ENCODE assay signal across 16 cellular contexts in the genomic region with DNA sequence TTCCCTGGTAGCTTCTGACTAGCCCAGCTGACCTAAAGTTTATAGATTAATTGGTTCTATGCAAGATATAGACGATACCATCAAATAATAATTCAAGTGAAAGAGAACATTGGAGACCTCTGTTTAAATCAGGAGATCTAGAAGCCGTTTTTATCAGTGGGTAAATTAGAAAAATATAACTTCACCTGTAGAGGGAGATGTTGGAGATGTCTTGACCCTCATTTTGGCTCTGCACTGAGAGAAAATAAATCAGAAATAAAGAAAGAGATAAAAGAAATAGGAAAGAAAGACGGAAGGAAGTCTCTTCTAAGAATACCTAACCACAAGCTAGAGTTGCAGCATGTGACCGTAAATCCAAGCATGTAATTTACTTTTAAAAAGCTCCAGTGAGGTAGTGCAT.
DNase-seq lines count a peak whose midpoint lies in the region; ATAC-seq and TF ChIP-seq lines count a peak whose summit lies in the region.
"Had no signal": no experiment of that assay in that cellular context is flagged by ENCODE, and none has a peak within 500 bp of the region (broad histone marks: within the 10 kb centered on the region; RNA-seq: fewer than 3 reads in every experiment).

No MANE protein-coding gene starts in this region.

- H3K18ac ChIP-seq in H9 (ENCODE audit: insufficient read length, low read depth, low read length) (no peak overlapping the region), mesenchymal stem cell (ENCODE audit: low read depth in 1 of 2, low read length in 2 of 2) (no peak overlapping the region)

- H2BK5ac ChIP-seq in H9 (ENCODE audit: insufficient read length, low read length) (no peak overlapping the region), mesenchymal stem cell (ENCODE audit: low read depth, low read length, poor library complexity, severe bottlenecking) (no peak overlapping the region)

- no peaks in the 10 kb centered on the region for H3K9me3 Mint-ChIP-seq in H9
- H3K9me3 Mint-ChIP-seq in CD8-positive, alpha-beta memory T cell = peaks cover 1 to 34% (median 5%) of the 10 kb centered on the region in 5 donors

- H3K9me3 ChIP-seq in H9 (ENCODE audit: control insufficient read depth, low read depth, low read length) (no peaks in the 10 kb centered on the region), OCI-LY7 (ENCODE audit: low read length) (no peaks in the 10 kb centered on the region), parathyroid adenoma (ENCODE audit: control insufficient read depth, low read length) (no peaks in the 10 kb centered on the region), mesenchymal stem cell (ENCODE audit: control insufficient read depth, low read length) (no peaks in the 10 kb centered on the region)
- H3K9me3 ChIP-seq in CD8-positive, alpha-beta memory T cell (ENCODE audit: low read length) = no peaks in the 10 kb centered on the region
- H3K9me3 ChIP-seq: neutrophil had no signal

- H3K9ac ChIP-seq in H9 (ENCODE audit: extremely low read depth, insufficient read length, low read length) = no peak overlapping the region
- H3K9ac ChIP-seq in parathyroid adenoma = no peak overlapping the region
- no peak overlapping the region for H3K9ac ChIP-seq in mesenchymal stem cell (ENCODE audit: low read length)

- no peak for DNase-seq in H9
- DNase-seq in OCI-LY7 (ENCODE audit: low spot score) = no peak
- DNase-seq in epithelial cell of proximal tubule (ENCODE audit: low read depth) = no peak
- no peak for DNase-seq in mesenchymal stem cell
- DNase-seq in activated CD4-positive, alpha-beta T cell treated with anti-CD3 and anti-CD28 coated beads, Interleukin-2, amount 50 U/mL, for 48 hours = no peak
- DNase-seq in CD8-positive, alpha-beta memory T cell = no peak
- DNase-seq: activated T-cell treated with anti-CD3 and anti-CD28 coated beads, Interleukin-2, amount 50 U/mL, for 1 hour; amygdala; left ventricle myocardium superior; NCI-H187; NCI-H69 had no signal

- H3K14ac ChIP-seq in H9 (ENCODE audit: insufficient read depth, low read length) = no peak overlapping the region
- H3K14ac ChIP-seq in mesenchymal stem cell (ENCODE audit: low read length in 2 of 2) = no peak overlapping the region

- H2BK12ac ChIP-seq in H9 (ENCODE audit: insufficient read length, low read depth, low read length) (no peak overlapping the region), mesenchymal stem cell (ENCODE audit: low read length in 2 of 2) (no peak overlapping the region)

- no peak overlapping the region for H2BK15ac ChIP-seq in H9 (ENCODE audit: low read depth, low read length)
- no peak overlapping the region for H2BK15ac ChIP-seq in mesenchymal stem cell (ENCODE audit: low read depth, poor library complexity, severe bottlenecking)

- POLR2A ChIA-PET in OCI-LY7 (lab: Charles Lee) = interaction anchor here (0.8 to 1.3 kb wide), 2 partner anchors 12 to 19 kb away, joined by 3 read pairs; no protein-coding TSS in a partner anchor
- POLR2A ChIA-PET in CD8-positive, alpha-beta memory T cell (lab: Charles Lee) = no interaction called here

- H3K4me3 ChIP-seq in OCI-LY7 (ENCODE audit: low read depth, low read length, poor library complexity, severe bottlenecking) (no peak overlapping the region), epithelial cell of proximal tubule (ENCODE audit: low read depth, low read length) (no peak overlapping the region), parathyroid adenoma (ENCODE audit: low read depth, low read length) (no peak overlapping the region), mesenchymal stem cell (ENCODE audit: insufficient read depth in 1 of 2, low read depth in 1 of 2, low read length in 2 of 2) (no peak overlapping the region)
- H3K4me3 ChIP-seq in CD8-positive, alpha-beta memory T cell (ENCODE audit: low read length) = no peak overlapping the region
- H3K4me3 ChIP-seq: SK-N-MC had no signal

- no CpG with 5 or more reads among the region's 4 CpGs for WGBS in H9 (ENCODE audit: extremely low coverage, insufficient read length, low lambda C conversion rate)
- 82% methylated on average over 4 of the region's 4 CpGs for WGBS in mesenchymal stem cell

- H2BK120ac ChIP-seq in H9 (ENCODE audit: low read depth, low read length, poor library complexity, severe bottlenecking) (no peak overlapping the region), mesenchymal stem cell (ENCODE audit: low read depth, low read length) (no peak overlapping the region)

- H3T11ph ChIP-seq in H9 (ENCODE audit: low read length) = no peak overlapping the region

- no peak overlapping the region for H2BK20ac ChIP-seq in H9 (ENCODE audit: low read depth, low read length, poor library complexity, severe bottlenecking)

- intact Hi-C loops in OCI-LY7 (cut with micrococcal nuclease; ENCODE audit: unreplicated experiment) = no loop called here

- H3K4me1 ChIP-seq in H9 (ENCODE audit: insufficient read depth, low read length) (no peaks in the 10 kb centered on the region), OCI-LY7 (ENCODE audit: insufficient read depth, low read length, poor library complexity, severe bottlenecking) (no peaks in the 10 kb centered on the region), parathyroid adenoma (no peaks in the 10 kb centered on the region), mesenchymal stem cell (ENCODE audit: control insufficient read depth, insufficient read depth, low read depth, low read length) (no peaks in the 10 kb centered on the region)
- H3K4me1 ChIP-seq in CD8-positive, alpha-beta memory T cell (ENCODE audit: insufficient read depth, low read length) = no peaks in the 10 kb centered on the region

- H2AK5ac ChIP-seq in H9 (ENCODE audit: insufficient read length, low read length) (no peak overlapping the region), mesenchymal stem cell (ENCODE audit: low read length, severe bottlenecking) (no peak overlapping the region)

- no peaks in the 10 kb centered on the region for H3K27me3 Mint-ChIP-seq in H9 (ENCODE audit: low read depth)
- H3K27me3 Mint-ChIP-seq in CD8-positive, alpha-beta memory T cell = no peaks in the 10 kb centered on the region

- no peak overlapping the region for H3K4me3 Mint-ChIP-seq in H9
- no peak overlapping the region for H3K4me3 Mint-ChIP-seq in CD8-positive, alpha-beta memory T cell

- H3K79me2 ChIP-seq in H9 (ENCODE audit: insufficient read depth, low read length) (no peaks in the 10 kb centered on the region), OCI-LY7 (ENCODE audit: insufficient read depth, low read depth, low read length) (no peaks in the 10 kb centered on the region), parathyroid adenoma (no peaks in the 10 kb centered on the region)

- H3K4me1 Mint-ChIP-seq in H9 = no peaks in the 10 kb centered on the region
- no peaks in the 10 kb centered on the region for H3K4me1 Mint-ChIP-seq in CD8-positive, alpha-beta memory T cell

- H3K9me2 ChIP-seq in OCI-LY7 (ENCODE audit: insufficient read depth, low read length) = no peaks in the 10 kb centered on the region

- CTCF ChIA-PET in OCI-LY7 (lab: Charles Lee; ENCODE audit: unreplicated experiment) = no interaction called here
- CTCF ChIA-PET in CD8-positive, alpha-beta memory T cell (lab: Charles Lee) = no interaction called here

- H3K27ac ChIP-seq in H9 (ENCODE audit: insufficient read length, low read depth, low read length) (no peak overlapping the region), OCI-LY7 (ENCODE audit: low read depth, low read length, poor library complexity, severe bottlenecking) (no peak overlapping the region), parathyroid adenoma (no peak overlapping the region), mesenchymal stem cell (ENCODE audit: low read length, poor library complexity, severe bottlenecking) (no peak overlapping the region)
- no peak overlapping the region for H3K27ac ChIP-seq in CD8-positive, alpha-beta memory T cell (ENCODE audit: low read depth, low read length)
- H3K27ac ChIP-seq: neutrophil, SK-N-MC had no signal

- H3K56ac ChIP-seq in H9 (ENCODE audit: insufficient read length, low read depth, low read length) = no peak overlapping the region

- H4K8ac ChIP-seq in H9 (replicated peaks; ENCODE audit: insufficient read length, low read depth, low read length) (no peak overlapping the region), mesenchymal stem cell (ENCODE audit: low read length) (no peak overlapping the region)

- ATAC-seq in HG02840 (IDR thresholded peaks at IDR 0.05; ENCODE audit: low FRiP score, unreplicated experiment) = no peak
- ATAC-seq: activated CD4-positive, CD25-positive, alpha-beta regulatory T cell treated with anti-CD3 and anti-CD28 coated beads, Interleukin-2, amount 50 U/mL, for 24 hours; left ventricle myocardium superior had no signal

- BruUV-seq in OCI-LY7 (replicated peaks; lab: Mats Ljungman, UMichigan) = no TSS peak

- no peak overlapping the region for H3K4ac ChIP-seq in H9 (ENCODE audit: low read depth, low read length)
- H3K4ac ChIP-seq in mesenchymal stem cell (ENCODE audit: low read depth in 1 of 2, low read length in 2 of 2) = no peak overlapping the region

- no peak overlapping the region for H2AFZ ChIP-seq in H9 (ENCODE audit: low read length)
- no peak overlapping the region for H2AFZ ChIP-seq in OCI-LY7 (ENCODE audit: low read length)
- peak overlapping the region; percentile 34 for H2AFZ ChIP-seq in parathyroid adenoma
- no peak overlapping the region for H2AFZ ChIP-seq in mesenchymal stem cell (ENCODE audit: low read depth, low read length)

- no peaks in the 10 kb centered on the region for H3K36me3 Mint-ChIP-seq in H9 (ENCODE audit: insufficient read depth in 1 of 3, low read depth in 3 of 3)
- no peaks in the 10 kb centered on the region for H3K36me3 Mint-ChIP-seq in CD8-positive, alpha-beta memory T cell

- no peaks in the 10 kb centered on the region for H3K27me3 ChIP-seq in H9 (ENCODE audit: insufficient read depth, low read length)
- no peaks in the 10 kb centered on the region for H3K27me3 ChIP-seq in parathyroid adenoma (ENCODE audit: control insufficient read depth, insufficient read depth, low read length)
- H3K27me3 ChIP-seq in mesenchymal stem cell (ENCODE audit: control insufficient read depth in 1 of 2, insufficient read depth in 1 of 2, low read length in 2 of 2) = no peaks in the 10 kb centered on the region
- H3K27me3 ChIP-seq in CD8-positive, alpha-beta memory T cell (ENCODE audit: insufficient read depth, low read length, poor library complexity, severe bottlenecking) = no peaks in the 10 kb centered on the region
- H3K27me3 ChIP-seq: neutrophil had no signal

- H4K91ac ChIP-seq in H9 (ENCODE audit: insufficient read length, low read depth, low read length) (no peak overlapping the region), mesenchymal stem cell (ENCODE audit: low read length) (no peak overlapping the region)

- H3K36me3 ChIP-seq in OCI-LY7 (ENCODE audit: insufficient read depth, low read length) = no peaks in the 10 kb centered on the region
- no peaks in the 10 kb centered on the region for H3K36me3 ChIP-seq in parathyroid adenoma (ENCODE audit: control insufficient read depth, insufficient read depth, low read length)
- H3K36me3 ChIP-seq in mesenchymal stem cell (ENCODE audit: control insufficient read depth in 1 of 2, insufficient read depth in 2 of 2, low read depth in 1 of 2, low read length in 2 of 2) = no peaks in the 10 kb centered on the region
- H3K36me3 ChIP-seq in CD8-positive, alpha-beta memory T cell (ENCODE audit: insufficient read depth, low read length) = no peaks in the 10 kb centered on the region
- H3K36me3 ChIP-seq: neutrophil had no signal

- H3K79me1 ChIP-seq in H9 (ENCODE audit: insufficient read depth, low read depth, low read length, poor library complexity, severe bottlenecking) = no peaks in the 10 kb centered on the region
- no peaks in the 10 kb centered on the region for H3K79me1 ChIP-seq in mesenchymal stem cell (replicated peaks; ENCODE audit: low read length, poor library complexity, severe bottlenecking)

- no peaks in the 10 kb centered on the region for H4K20me1 ChIP-seq in H9 (ENCODE audit: control insufficient read depth, insufficient read depth, insufficient read length)
- no peaks in the 10 kb centered on the region for H4K20me1 ChIP-seq in OCI-LY7 (ENCODE audit: insufficient read depth, low read length)

- H3K23me2 ChIP-seq in H9 (ENCODE audit: insufficient read length, low read depth, low read length, poor library complexity, severe bottlenecking) = no peaks in the 10 kb centered on the region

- TF ChIP-seq CTCF in H9 (conservative IDR thresholded peaks at IDR 0.05) (peak; percentile 54), OCI-LY7 (conservative IDR thresholded peaks at IDR 0.05; ENCODE audit: low read length) (peak; percentile 28; the same call in 1 of the 2 replicates), epithelial cell of proximal tubule (conservative IDR thresholded peaks at IDR 0.05; ENCODE audit: low read depth, low read length) (peak; percentile 55), parathyroid adenoma (IDR thresholded peaks at IDR 0.05) (no peak)

- H4K5ac ChIP-seq in H9 (ENCODE audit: insufficient read length, low read depth, low read length) = no peak overlapping the region

- H3K27ac Mint-ChIP-seq in H9 = 0 out of 7 replicates have a peak overlapping the region, but pooled peaks of 1 of the 3 experiments have one; percentile 63
- H3K27ac Mint-ChIP-seq in CD8-positive, alpha-beta memory T cell = no peak overlapping the region

- H3K4me2 ChIP-seq in H9 (ENCODE audit: insufficient read depth, insufficient read length, low read length) (no peak overlapping the region), OCI-LY7 (ENCODE audit: low read length) (no peak overlapping the region), parathyroid adenoma (ENCODE audit: low read length) (no peak overlapping the region), mesenchymal stem cell (ENCODE audit: low read length, poor library complexity, severe bottlenecking) (no peak overlapping the region)

- no peak overlapping the region for H3K23ac ChIP-seq in H9 (ENCODE audit: insufficient read length, low read depth, low read length)
- H3K23ac ChIP-seq in mesenchymal stem cell (ENCODE audit: low read length in 2 of 2) = no peak overlapping the region
